In genomic region chr12:14775652-14776020, GRCh38 we compare ENCODE assay signal across 8 cellular contexts. TPM values are rescaled to one million over a fixed set of nuclear protein-coding genes. Genes with fewer than 3 reads are reported as not detected.
DNase-seq lines count a peak whose midpoint lies in the region; ATAC-seq lines count a peak whose summit lies in the region.

No MANE protein-coding gene starts in this region.

- H3K36me3 Mint-ChIP-seq in activated CD4-positive, alpha-beta T cell treated with anti-CD3 and anti-CD28 coated beads for 36 hours (ENCODE audit: low read depth): peaks cover 7% of the 10 kb centered on the region
- peaks cover 30% of the 10 kb centered on the region for H3K36me3 Mint-ChIP-seq in activated T-helper 17 cell treated with anti-CD3 and anti-CD28 coated beads, Interleukin-2, amount 50 U/mL, for 72 hours (ENCODE audit: low read depth)

- H3K4me3 Mint-ChIP-seq in activated CD4-positive, alpha-beta T cell treated with anti-CD3 and anti-CD28 coated beads for 36 hours: peak overlapping the region; percentile 96
- H3K4me3 Mint-ChIP-seq in activated T-helper 17 cell treated with anti-CD3 and anti-CD28 coated beads, Interleukin-2, amount 50 U/mL, for 72 hours: peak overlapping the region; percentile 99

- H3K36me3 ChIP-seq in iPS-18a (ENCODE audit: control insufficient read depth, low read depth, low read length): no peaks in the 10 kb centered on the region
- no peaks in the 10 kb centered on the region for H3K36me3 ChIP-seq in subcutaneous abdominal adipose tissue (ENCODE audit: control insufficient read depth in 5 of 5, insufficient read depth in 5 of 5, low read length in 5 of 5)

- intact Hi-C loops in activated CD4-positive, alpha-beta T cell treated with anti-CD3 and anti-CD28 coated beads for 36 hours (cut with DNase I, micrococcal nuclease): loop anchor here (1.0 to 10.0 kb wide), 5 partner anchors 135 to 1109 kb away; partner anchors contain the start of gene STRAP (in 1 of the 2)

- no peaks in the 10 kb centered on the region for H3K27me3 Mint-ChIP-seq in activated CD4-positive, alpha-beta T cell treated with anti-CD3 and anti-CD28 coated beads for 36 hours
- no peaks in the 10 kb centered on the region for H3K27me3 Mint-ChIP-seq in activated T-helper 17 cell treated with anti-CD3 and anti-CD28 coated beads, Interleukin-2, amount 50 U/mL, for 72 hours

- H3K27ac ChIP-seq in iPS-18a (ENCODE audit: low read length) (no peak overlapping the region), subcutaneous abdominal adipose tissue (ENCODE audit: low read depth, low read length) (peak overlapping the region; percentile 99)

- no peaks in the 10 kb centered on the region for H3K9me3 ChIP-seq in iPS-18a (ENCODE audit: control insufficient read depth, low read depth, low read length)
- H3K9me3 ChIP-seq in subcutaneous abdominal adipose tissue (ENCODE audit: control insufficient read depth in 5 of 5, low read length in 5 of 5): no peaks in the 10 kb centered on the region

- peaks cover 5% of the 10 kb centered on the region for H3K4me1 ChIP-seq in iPS-18a (ENCODE audit: control insufficient read depth, low read depth, low read length)
- H3K4me1 ChIP-seq in subcutaneous abdominal adipose tissue (ENCODE audit: control insufficient read depth in 5 of 5, insufficient read depth in 5 of 5, low read length in 5 of 5): peaks cover 0 to 45% (median 30%) of the 10 kb centered on the region in 5 donors

- CTCF ChIA-PET in activated CD4-positive, alpha-beta T cell treated with anti-CD3 and anti-CD28 coated beads for 36 hours (lab: Charles Lee): interaction anchor here (0.8 to 2.6 kb wide), 11 partner anchors 9 to 220 kb away, joined by 3 to 14 read pairs (median 5); partner anchors contain the start of genes C12orf60 and WBP11

- H3K4me1 Mint-ChIP-seq in activated CD4-positive, alpha-beta T cell treated with anti-CD3 and anti-CD28 coated beads for 36 hours: peaks cover 35% of the 10 kb centered on the region
- H3K4me1 Mint-ChIP-seq in activated T-helper 17 cell treated with anti-CD3 and anti-CD28 coated beads, Interleukin-2, amount 50 U/mL, for 72 hours: peaks cover 16% of the 10 kb centered on the region

- H3K27me3 ChIP-seq in iPS-18a (ENCODE audit: control insufficient read depth, insufficient read depth, low read length) (peaks cover 4% of the 10 kb centered on the region), subcutaneous abdominal adipose tissue (ENCODE audit: control insufficient read depth in 5 of 5, insufficient read depth in 4 of 5, low read length in 5 of 5) (no peaks in the 10 kb centered on the region)

- POLR2A ChIA-PET in activated CD4-positive, alpha-beta T cell treated with anti-CD3 and anti-CD28 coated beads for 36 hours (lab: Charles Lee): interaction anchor here (1.0 to 3.2 kb wide), 4 partner anchors 8 to 27 kb away, joined by 4 to 16 read pairs (median 5); partner anchors contain the start of genes C12orf60 and WBP11

- no peak overlapping the region for H3K9ac ChIP-seq in iPS-18a (ENCODE audit: low read length)
- H3K9ac ChIP-seq in subcutaneous abdominal adipose tissue (ENCODE audit: low read length in 5 of 5): peak overlapping the region; percentile 12 to 99 (median 96)

- no peak for DNase-seq in activated CD4-positive, alpha-beta T cell treated with anti-CD3 and anti-CD28 coated beads for 36 hours
- no peak for DNase-seq in activated CD4-positive, alpha-beta T cell treated with anti-CD3 and anti-CD28 coated beads, Interleukin-2, amount 50 U/mL, for 4 hours
- DNase-seq in activated effector memory CD4-positive, alpha-beta T cell treated with anti-CD3 and anti-CD28 coated beads, Interleukin-2, amount 50 U/mL, for 16 hours: no peak

- H3K27ac Mint-ChIP-seq in activated CD4-positive, alpha-beta T cell treated with anti-CD3 and anti-CD28 coated beads for 36 hours: peak overlapping the region; percentile 97
- H3K27ac Mint-ChIP-seq in activated T-helper 17 cell treated with anti-CD3 and anti-CD28 coated beads, Interleukin-2, amount 50 U/mL, for 72 hours: peak overlapping the region; percentile 95

- peak overlapping the region; percentile 90 for H3K4me3 ChIP-seq in iPS-18a (ENCODE audit: low read length)
- peak overlapping the region; percentile 83 to 98 (median 94) for H3K4me3 ChIP-seq in subcutaneous abdominal adipose tissue (ENCODE audit: low read depth in 1 of 5, low read length in 5 of 5)

- no peak for ATAC-seq in activated CD4-positive, alpha-beta T cell treated with anti-CD3 and anti-CD28 coated beads for 36 hours
- ATAC-seq in activated T-helper 17 cell treated with anti-CD3 and anti-CD28 coated beads, Interleukin-2, amount 50 U/mL, for 72 hours (replicated peaks): no peak
- ATAC-seq in esophagus mucosa: no peak
- ATAC-seq in HG03520 (IDR thresholded peaks at IDR 0.05; ENCODE audit: unreplicated experiment): no peak

- no peaks in the 10 kb centered on the region for H3K9me3 Mint-ChIP-seq in activated CD4-positive, alpha-beta T cell treated with anti-CD3 and anti-CD28 coated beads for 36 hours (ENCODE audit: low read depth)
- H3K9me3 Mint-ChIP-seq in activated T-helper 17 cell treated with anti-CD3 and anti-CD28 coated beads, Interleukin-2, amount 50 U/mL, for 72 hours: no peaks in the 10 kb centered on the region

RNA-seq across cellular contexts. Expression of gene WBP11, which starts 27.6 kb away (rescaled TPM):
- 100 to 1,000 TPM; 143 to 193 TPM for total RNA-seq in activated CD4-positive, alpha-beta T cell treated with anti-CD3 and anti-CD28 coated beads for 36 hours
- 100 to 1,000 TPM in 1 of 2 donors, 10 to 100 TPM in 1; 87.5 to 102 TPM for total RNA-seq in activated T-helper 17 cell treated with anti-CD3 and anti-CD28 coated beads, Interleukin-2, amount 50 U/mL, for 72 hours
- 28.5 TPM for total RNA-seq in esophagus mucosa

RNA-seq across cellular contexts. Expression of gene C12orf60, which starts 27.8 kb away (rescaled TPM):
- total RNA-seq in activated CD4-positive, alpha-beta T cell treated with anti-CD3 and anti-CD28 coated beads for 36 hours: 1 to 10 TPM; 2.9 to 3.0 TPM
- 1 to 10 TPM; 2.6 to 3.7 TPM for total RNA-seq in activated T-helper 17 cell treated with anti-CD3 and anti-CD28 coated beads, Interleukin-2, amount 50 U/mL, for 72 hours
- 0.76 TPM for total RNA-seq in esophagus mucosa

RNA-seq across cellular contexts. Expression of gene SMCO3, which starts 38.3 kb away (rescaled TPM):
- not detected for total RNA-seq in activated CD4-positive, alpha-beta T cell treated with anti-CD3 and anti-CD28 coated beads for 36 hours
- not detected for total RNA-seq in activated T-helper 17 cell treated with anti-CD3 and anti-CD28 coated beads, Interleukin-2, amount 50 U/mL, for 72 hours
- total RNA-seq in esophagus mucosa: not detected
